ENCODE assay signal across 17 cellular contexts in genomic region chr9:71627537-71627936, GRCh38.
"Had no signal": no experiment of that assay in that cellular context is flagged by ENCODE, and none has a peak within 500 bp of the region (broad histone marks: within the 10 kb centered on the region; RNA-seq: fewer than 3 reads in every experiment).

No MANE protein-coding gene starts in this region.

- H3K27ac Mint-ChIP-seq: effector memory CD8-positive, alpha-beta T cell; immature natural killer cell; nephron; stimulated activated naive B cell treated with anti-CD40 and anti-IgM and Interleukin-4, amounts not matched to agents 10 μg/mL and 1 μg/mL and 100 μg/mL, for 72 hours; stimulated activated naive CD8-positive, alpha-beta T cell treated with anti-CD3 and anti-CD28 coated beads, Interleukin-15, amount 100 ng/mL, for 72 hours had no signal

- H3K4me3 ChIP-seq: esophagus squamous epithelium, gastroesophageal sphincter, sigmoid colon, skin epidermis, testis, tibial nerve had no signal

- H3K4me3 Mint-ChIP-seq: effector memory CD8-positive, alpha-beta T cell; immature natural killer cell; nephron; stimulated activated naive B cell treated with anti-CD40 and anti-IgM and Interleukin-4, amounts not matched to agents 10 μg/mL and 1 μg/mL and 100 μg/mL, for 72 hours; stimulated activated naive CD8-positive, alpha-beta T cell treated with anti-CD3 and anti-CD28 coated beads, Interleukin-15, amount 100 ng/mL, for 72 hours had no signal

- H3K27me3 Mint-ChIP-seq: stimulated activated naive B cell treated with anti-CD40 and anti-IgM and Interleukin-4, amounts not matched to agents 10 μg/mL and 1 μg/mL and 100 μg/mL, for 72 hours; stimulated activated naive CD8-positive, alpha-beta T cell treated with anti-CD3 and anti-CD28 coated beads, Interleukin-15, amount 100 ng/mL, for 72 hours had no signal

- ATAC-seq: gastroesophageal sphincter; left ventricle myocardium superior; stimulated activated naive B cell treated with anti-CD40 and anti-IgM and Interleukin-4, amounts not matched to agents 10 μg/mL and 1 μg/mL and 100 μg/mL, for 72 hours; stimulated activated naive CD8-positive, alpha-beta T cell treated with anti-CD3 and anti-CD28 coated beads, Interleukin-15, amount 100 ng/mL, for 72 hours had no signal

- H3K9me3 Mint-ChIP-seq: effector memory CD8-positive, alpha-beta T cell; immature natural killer cell; nephron; stimulated activated naive B cell treated with anti-CD40 and anti-IgM and Interleukin-4, amounts not matched to agents 10 μg/mL and 1 μg/mL and 100 μg/mL, for 72 hours had no signal

- H3K4me1 Mint-ChIP-seq: nephron had no signal

- DNase-seq: effector memory CD8-positive, alpha-beta T cell; esophagus squamous epithelium; glutamatergic neuron; left ventricle myocardium superior; posterior cingulate gyrus; sigmoid colon; stimulated activated CD4-positive, alpha-beta T cell treated with anti-CD3 and anti-CD28 coated beads, Interleukin-2, amount 100 ng/mL, for 24 hours; stimulated activated CD4-positive, alpha-beta T cell treated with anti-CD3 and anti-CD28 coated beads, Interleukin-4, amount 100 ng/mL, for 4 hours; stimulated activated naive B cell treated with anti-CD40 and anti-IgM and Interleukin-4, amounts not matched to agents 10 μg/mL and 1 μg/mL and 100 μg/mL, for 72 hours; stimulated activated naive CD8-positive, alpha-beta T cell treated with anti-CD3 and anti-CD28 coated beads, Interleukin-15, amount 100 ng/mL, for 72 hours; testis had no signal

- H3K4me1 ChIP-seq: esophagus squamous epithelium, gastroesophageal sphincter, sigmoid colon, testis had no signal

- H3K36me3 ChIP-seq: esophagus squamous epithelium, gastroesophageal sphincter, neutrophil, sigmoid colon, tibial nerve had no signal

- H3K27me3 ChIP-seq: esophagus squamous epithelium, gastroesophageal sphincter, neutrophil, sigmoid colon, testis, tibial nerve had no signal

- H3K27ac ChIP-seq: esophagus squamous epithelium, gastroesophageal sphincter, neutrophil, sigmoid colon, skin epidermis, testis, tibial nerve had no signal

- H3K36me3 Mint-ChIP-seq: immature natural killer cell; stimulated activated naive B cell treated with anti-CD40 and anti-IgM and Interleukin-4, amounts not matched to agents 10 μg/mL and 1 μg/mL and 100 μg/mL, for 72 hours had no signal

- H3K9me3 ChIP-seq: esophagus squamous epithelium, gastroesophageal sphincter, neutrophil, sigmoid colon, testis, tibial nerve had no signal
